Comparison of ENCODE assay signal across 16 cellular contexts in the genomic region with DNA sequence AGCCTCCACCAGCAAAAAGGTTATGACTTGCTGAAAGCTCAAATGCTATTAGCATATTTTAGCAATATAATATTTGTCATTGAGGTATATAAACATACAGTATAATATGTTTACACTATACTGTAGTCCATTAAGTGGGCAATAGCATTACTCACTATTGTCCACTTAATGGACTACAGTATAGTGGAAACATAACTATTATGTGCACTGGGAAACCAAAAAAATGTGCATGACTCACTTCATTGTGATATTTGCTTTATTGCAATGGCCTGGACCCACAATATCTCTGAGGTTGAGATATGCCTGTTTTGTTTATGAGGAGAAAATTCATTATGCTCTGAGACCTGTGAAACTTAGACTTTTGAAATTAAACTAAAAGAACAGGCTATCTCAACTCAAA.
DNase-seq lines count a peak whose midpoint lies in the region; ATAC-seq, FAIRE-seq and TF ChIP-seq lines count a peak whose summit lies in the region.
"Had no signal": no experiment of that assay in that cellular context is flagged by ENCODE, and none has a peak within 500 bp of the region (broad histone marks: within the 10 kb centered on the region; RNA-seq: fewer than 3 reads in every experiment).

No MANE protein-coding gene starts in this region.

- no peak overlapping the region for H3K9ac ChIP-seq in astrocyte (ENCODE audit: low read length)
- H3K9ac ChIP-seq: BLaER1 treated with 17β-estradiol and CSF1 and Interleukin-3, amounts not matched to agents 10 nM and 100 nM had no signal

- H3K36me3 ChIP-seq in astrocyte (ENCODE audit: insufficient read depth, low read length), result no peaks in the 10 kb centered on the region
- no peaks in the 10 kb centered on the region for H3K36me3 ChIP-seq in uterus
- H3K36me3 ChIP-seq: BLaER1 treated with 17β-estradiol and CSF1 and Interleukin-3, amounts not matched to agents 10 nM and 100 nM had no signal

- H3K4me2 ChIP-seq in astrocyte (ENCODE audit: low read length), result no peak overlapping the region
- H3K4me2 ChIP-seq: A549; BLaER1 treated with 17β-estradiol and CSF1 and Interleukin-3, amounts not matched to agents 10 nM and 100 nM had no signal

- no peaks in the 10 kb centered on the region for H3K79me2 ChIP-seq in astrocyte (ENCODE audit: insufficient read depth, low read length)

- peaks cover 2% of the 10 kb centered on the region for H3K9me3 Mint-ChIP-seq in astrocyte (ENCODE audit: unreplicated experiment)
- peaks cover 3% of the 10 kb centered on the region for H3K9me3 Mint-ChIP-seq in activated naive CD8-positive, alpha-beta T cell treated with anti-CD3 and anti-CD28 coated beads for 36 hours
- no peaks in the 10 kb centered on the region for H3K9me3 Mint-ChIP-seq in activated T-cell treated with anti-CD3 and anti-CD28 coated beads, Interleukin-2, amount 50 U/mL, for 24 hours

- no peaks in the 10 kb centered on the region for H3K36me3 Mint-ChIP-seq in astrocyte (ENCODE audit: low read depth, unreplicated experiment)
- no peaks in the 10 kb centered on the region for H3K36me3 Mint-ChIP-seq in activated naive CD8-positive, alpha-beta T cell treated with anti-CD3 and anti-CD28 coated beads for 36 hours
- H3K36me3 Mint-ChIP-seq in activated T-cell treated with anti-CD3 and anti-CD28 coated beads, Interleukin-2, amount 50 U/mL, for 24 hours (ENCODE audit: low read depth), result no peaks in the 10 kb centered on the region

- H3K4me1 ChIP-seq in astrocyte (ENCODE audit: insufficient read depth, low read length), result no peaks in the 10 kb centered on the region
- H3K4me1 ChIP-seq in uterus, result no peaks in the 10 kb centered on the region
- H3K4me1 ChIP-seq: A549; BLaER1 treated with 17β-estradiol and CSF1 and Interleukin-3, amounts not matched to agents 10 nM and 100 nM had no signal

- H3K27ac ChIP-seq in astrocyte (ENCODE audit: low read depth, low read length) (no peak overlapping the region), uterus (no peak overlapping the region)
- H3K27ac ChIP-seq: A549; BLaER1 treated with 17β-estradiol and CSF1 and Interleukin-3, amounts not matched to agents 10 nM and 100 nM had no signal

- H3K27ac Mint-ChIP-seq in astrocyte (ENCODE audit: unreplicated experiment), result no peak overlapping the region
- H3K27ac Mint-ChIP-seq in activated naive CD8-positive, alpha-beta T cell treated with anti-CD3 and anti-CD28 coated beads for 36 hours, result no peak overlapping the region
- no peak overlapping the region for H3K27ac Mint-ChIP-seq in activated T-cell treated with anti-CD3 and anti-CD28 coated beads, Interleukin-2, amount 50 U/mL, for 24 hours

- H3K27me3 Mint-ChIP-seq in astrocyte (ENCODE audit: low read depth, unreplicated experiment), result no peaks in the 10 kb centered on the region
- H3K27me3 Mint-ChIP-seq in activated naive CD8-positive, alpha-beta T cell treated with anti-CD3 and anti-CD28 coated beads for 36 hours, result no peaks in the 10 kb centered on the region
- no peaks in the 10 kb centered on the region for H3K27me3 Mint-ChIP-seq in activated T-cell treated with anti-CD3 and anti-CD28 coated beads, Interleukin-2, amount 50 U/mL, for 24 hours

- no peak overlapping the region for H3K4me3 Mint-ChIP-seq in astrocyte (ENCODE audit: unreplicated experiment)
- H3K4me3 Mint-ChIP-seq in activated naive CD8-positive, alpha-beta T cell treated with anti-CD3 and anti-CD28 coated beads for 36 hours, result no peak overlapping the region
- H3K4me3 Mint-ChIP-seq in activated T-cell treated with anti-CD3 and anti-CD28 coated beads, Interleukin-2, amount 50 U/mL, for 24 hours, result no peak overlapping the region

- peak; percentile 53 for DNase-seq in DMS53 (lab: John Stamatoyannopoulos, UW)
- DNase-seq in HT1080 (ENCODE audit: low read depth), result peak; percentile 26
- peak; percentile 60 for DNase-seq in astrocyte (ENCODE audit: low read depth)
- peak; percentile 21 for DNase-seq in fibroblast of the aortic adventitia (ENCODE audit: low read depth)
- DNase-seq in activated naive CD8-positive, alpha-beta T cell treated with anti-CD3 and anti-CD28 coated beads for 36 hours, result no peak
- no peak for DNase-seq in uterus
- DNase-seq in activated T-cell treated with anti-CD3 and anti-CD28 coated beads, Interleukin-2, amount 50 U/mL, for 24 hours, result no peak
- DNase-seq: H7, MV-4-11, NCI-H1417 treated with DMSO at 0.1 percent for 48 hours, NCI-H2029 treated with DMSO at 0.1 percent for 48 hours, NCI-H2171 treated with DMSO at 0.1 percent for 48 hours, NCI-H774 had no signal

- no peaks in the 10 kb centered on the region for H3K27me3 ChIP-seq in astrocyte (ENCODE audit: insufficient read depth, low read length)
- H3K27me3 ChIP-seq in uterus, result no peaks in the 10 kb centered on the region
- H3K27me3 ChIP-seq: BLaER1 treated with 17β-estradiol and CSF1 and Interleukin-3, amounts not matched to agents 10 nM and 100 nM had no signal

- intact Hi-C loops in uterus (cut with DNase I; ENCODE audit: low total_unique reads), result no loop called here

- H3K9me3 ChIP-seq in astrocyte (ENCODE audit: insufficient read depth, low read depth, low read length) (no peaks in the 10 kb centered on the region), uterus (no peaks in the 10 kb centered on the region)
- H3K9me3 ChIP-seq: A549 had no signal

- no peak overlapping the region for H2AFZ ChIP-seq in astrocyte (ENCODE audit: low read depth, low read length)

- no peaks in the 10 kb centered on the region for H3K4me1 Mint-ChIP-seq in astrocyte (ENCODE audit: low read depth, unreplicated experiment)
- no peaks in the 10 kb centered on the region for H3K4me1 Mint-ChIP-seq in activated naive CD8-positive, alpha-beta T cell treated with anti-CD3 and anti-CD28 coated beads for 36 hours
- H3K4me1 Mint-ChIP-seq in activated T-cell treated with anti-CD3 and anti-CD28 coated beads, Interleukin-2, amount 50 U/mL, for 24 hours (ENCODE audit: low read depth), result no peaks in the 10 kb centered on the region

- H4K20me1 ChIP-seq in astrocyte (ENCODE audit: insufficient read depth, low read length), result no peaks in the 10 kb centered on the region
- H4K20me1 ChIP-seq: BLaER1 treated with 17β-estradiol and CSF1 and Interleukin-3, amounts not matched to agents 10 nM and 100 nM had no signal

- TF ChIP-seq CTCF in astrocyte (IDR thresholded peaks at IDR 0.05; ENCODE audit: insufficient read depth, low read depth, low read length), result no peak
- TF ChIP-seq CTCF in fibroblast of the aortic adventitia (IDR thresholded peaks at IDR 0.05; ENCODE audit: insufficient read depth, low read length), result no peak
- no peak for TF ChIP-seq CTCF in uterus (IDR thresholded peaks at IDR 0.05)

- H3K4me3 ChIP-seq in astrocyte (ENCODE audit: insufficient read depth, low read depth, low read length), result no peak overlapping the region
- no peak overlapping the region for H3K4me3 ChIP-seq in fibroblast of the aortic adventitia (ENCODE audit: low read depth, low read length)
- H3K4me3 ChIP-seq in uterus, result no peak overlapping the region
- H3K4me3 ChIP-seq: A549; BLaER1 treated with 17β-estradiol and CSF1 and Interleukin-3, amounts not matched to agents 10 nM and 100 nM had no signal

- ATAC-seq in HG02852 (IDR thresholded peaks at IDR 0.05; ENCODE audit: unreplicated experiment), result no peak
- ATAC-seq: A549 had no signal

- no peak for FAIRE-seq in astrocyte (lab: Jason Lieb, UNC)
- FAIRE-seq: A549 had no signal

- TF ChIP-seq POLR2A in uterus (IDR thresholded peaks at IDR 0.05), result no peak

Comparison
In these comparisons a context has a peak if more than half of its experiments do, and no peak if none do; other contexts are left out.
1. DNase-seq: peak in DMS53 (single experiment), HT1080 (single experiment), astrocyte (single experiment) and fibroblast of the aortic adventitia (single experiment); none in activated naive CD8-positive, alpha-beta T cell treated with anti-CD3 and anti-CD28 coated beads for 36 hours (single experiment), uterus (0 of 2) and activated T-cell treated with anti-CD3 and anti-CD28 coated beads, Interleukin-2, amount 50 U/mL, for 24 hours (single experiment).